25 cellular contexts compared by ENCODE assay signal in the genomic region with DNA sequence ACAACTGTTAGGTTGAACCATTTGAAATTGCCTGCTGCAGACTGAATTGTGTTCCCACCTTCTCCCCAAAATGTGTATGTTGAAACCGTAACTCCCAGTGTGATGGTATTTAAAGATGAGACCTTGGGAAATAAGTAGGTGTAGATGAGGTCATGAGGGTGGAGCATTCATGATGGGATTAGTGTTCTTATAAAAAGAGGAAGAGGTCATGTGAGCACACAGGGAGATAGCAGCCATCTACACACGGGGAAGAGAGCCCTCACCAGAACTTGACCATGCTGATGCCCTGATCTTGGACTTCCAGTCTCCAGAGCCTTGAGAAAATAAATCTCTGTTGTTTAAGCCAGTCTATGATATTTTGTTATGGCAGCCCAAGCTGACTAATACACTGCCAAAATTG. TPM values are rescaled to one million over a fixed set of nuclear protein-coding genes. Genes with fewer than 3 reads are reported as not detected.
"Had no signal": no experiment of that assay in that cellular context is flagged by ENCODE, and none has a peak within 500 bp of the region (broad histone marks: within the 10 kb centered on the region; RNA-seq: fewer than 3 reads in every experiment).

No MANE protein-coding gene starts in this region.

- FAIRE-seq: colon had no signal

- H3K9me3 ChIP-seq: MG63, Peyer's patch had no signal

- H3K4me2 ChIP-seq: KMS-11 had no signal

- H3K27ac ChIP-seq: brain microvascular endothelial cell, KMS-11, Peyer's patch, SK-N-MC, VCaP had no signal

- H3K4me1 ChIP-seq: Peyer's patch had no signal

- DNase-seq: activated CD4-positive, alpha-beta T cell treated with anti-CD3 and anti-CD28 coated beads for 36 hours; activated CD8-positive, alpha-beta memory T cell treated with anti-CD3 and anti-CD28 coated beads, Interleukin-2, amount 50 U/mL, for 4 hours; activated CD8-positive, alpha-beta T cell treated with anti-CD3 and anti-CD28 coated beads for 36 hours; activated gamma-delta T cell treated with Interleukin-2 at 50 U/mL for 16 hours; activated naive CD4-positive, alpha-beta T cell treated with anti-CD3 and anti-CD28 coated beads, Interleukin-2, amount 10 ng/mL, durations not matched to agents 7 days and 5 days; activated naive CD8-positive, alpha-beta T cell treated with anti-CD3 and anti-CD28 coated beads for 36 hours; activated T-cell treated with anti-CD3 and anti-CD28 coated beads, Interleukin-2, amount 50 U/mL, for 72 hours; brain microvascular endothelial cell; cerebellar nuclear complex; IMR-90; MG63; NCI-H1092 treated with DMSO at 0.1 percent for 48 hours; NCI-H1417 treated with DMSO at 0.1 percent for 48 hours; NCI-H1694 treated with DMSO at 0.1 percent for 48 hours; NCI-H2029 treated with DMSO at 0.1 percent for 48 hours; NCI-H345; NCI-H510A; NCI-H526 treated with DMSO at 0.1 percent for 48 hours; Peyer's patch; SHP77 treated with DMSO at 0.1 percent for 48 hours; SW 1271 had no signal

- H3K36me3 ChIP-seq: brain microvascular endothelial cell, MG63, Peyer's patch had no signal

- H3K27me3 ChIP-seq: brain microvascular endothelial cell, MG63, Peyer's patch had no signal

- ATAC-seq: activated CD4-positive, alpha-beta T cell treated with anti-CD3 and anti-CD28 coated beads for 36 hours; activated CD8-positive, alpha-beta T cell treated with anti-CD3 and anti-CD28 coated beads for 36 hours; activated T-cell treated with anti-CD3 and anti-CD28 coated beads, Interleukin-2, amount 50 U/mL, for 72 hours had no signal

- H3K9ac ChIP-seq: KMS-11 had no signal

- H3K4me3 ChIP-seq: MG63, Peyer's patch, SK-N-MC had no signal

RNA-seq across cellular contexts. Expression of a gene that starts 17.4 kb away (rescaled TPM):
- total RNA-seq: IMR-90 had no signal
